Comparison of ENCODE assay signal across 14 cellular contexts in the genomic region with DNA sequence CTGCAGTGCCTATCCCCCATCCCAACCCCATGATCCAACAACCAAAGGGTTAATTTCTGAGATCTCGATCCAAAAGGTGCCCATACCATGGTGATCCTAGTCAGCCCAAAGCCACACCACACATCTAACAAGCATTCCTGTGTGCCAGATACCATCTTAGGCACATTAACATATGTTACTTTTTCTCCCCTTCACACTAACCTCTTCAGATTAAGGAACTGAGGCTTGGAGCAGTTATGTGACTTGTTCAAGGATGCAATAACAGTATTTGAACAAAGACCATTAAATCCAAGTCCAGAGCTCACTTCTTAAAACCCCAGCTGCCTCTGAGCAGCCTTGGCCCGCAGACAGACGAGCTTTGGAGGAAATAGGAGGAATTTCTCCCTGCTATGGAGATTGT.
"Had no signal": no experiment of that assay in that cellular context is flagged by ENCODE, and none has a peak within 500 bp of the region (broad histone marks: within the 10 kb centered on the region; RNA-seq: fewer than 3 reads in every experiment).

No MANE protein-coding gene starts in this region.

- H3K36me3 ChIP-seq: gastrocnemius medialis, thyroid gland had no signal

- H3K9me3 ChIP-seq: gastrocnemius medialis, mucosa of descending colon, thyroid gland had no signal

- H3K27me3 ChIP-seq: gastrocnemius medialis, thyroid gland had no signal

- H3K4me1 ChIP-seq: thyroid gland had no signal

- DNase-seq: activated naive CD8-positive, alpha-beta T cell treated with anti-CD3 and anti-CD28 coated beads for 36 hours; activated T-cell treated with anti-CD3 and anti-CD28 coated beads, Interleukin-2, amount 50 U/mL, for 24 hours; effector CD8-positive, alpha-beta T cell; gastrocnemius medialis; left cardiac atrium; mucosa of descending colon; naive B cell; stimulated activated CD4-positive, alpha-beta T cell treated with anti-CD3 and anti-CD28 coated beads, Interleukin-4, amount 100 ng/mL, for 4 hours; stimulated activated naive CD8-positive, alpha-beta T cell treated with anti-CD3 and anti-CD28 coated beads, Interleukin-15, Interleukin-2, amounts not matched to agents 100 U/mL and 50 U/mL, for 24 hours; substantia nigra; T-helper 1 cell; thyroid gland had no signal

- H3K4me3 ChIP-seq: gastrocnemius medialis, mucosa of descending colon, thyroid gland had no signal

- ATAC-seq: activated T-helper 17 cell treated with anti-CD3 and anti-CD28 coated beads, Interleukin-2, amount 50 U/mL, for 72 hours; gastrocnemius medialis; left cardiac atrium; mucosa of descending colon; stimulated activated naive CD8-positive, alpha-beta T cell treated with anti-CD3 and anti-CD28 coated beads, Interleukin-15, Interleukin-2, amounts not matched to agents 100 U/mL and 50 U/mL, for 24 hours; WTC11 had no signal

- H3K27ac ChIP-seq: gastrocnemius medialis, thyroid gland had no signal
